Comparison of ENCODE assay signal across 8 cellular contexts in the genomic region with DNA sequence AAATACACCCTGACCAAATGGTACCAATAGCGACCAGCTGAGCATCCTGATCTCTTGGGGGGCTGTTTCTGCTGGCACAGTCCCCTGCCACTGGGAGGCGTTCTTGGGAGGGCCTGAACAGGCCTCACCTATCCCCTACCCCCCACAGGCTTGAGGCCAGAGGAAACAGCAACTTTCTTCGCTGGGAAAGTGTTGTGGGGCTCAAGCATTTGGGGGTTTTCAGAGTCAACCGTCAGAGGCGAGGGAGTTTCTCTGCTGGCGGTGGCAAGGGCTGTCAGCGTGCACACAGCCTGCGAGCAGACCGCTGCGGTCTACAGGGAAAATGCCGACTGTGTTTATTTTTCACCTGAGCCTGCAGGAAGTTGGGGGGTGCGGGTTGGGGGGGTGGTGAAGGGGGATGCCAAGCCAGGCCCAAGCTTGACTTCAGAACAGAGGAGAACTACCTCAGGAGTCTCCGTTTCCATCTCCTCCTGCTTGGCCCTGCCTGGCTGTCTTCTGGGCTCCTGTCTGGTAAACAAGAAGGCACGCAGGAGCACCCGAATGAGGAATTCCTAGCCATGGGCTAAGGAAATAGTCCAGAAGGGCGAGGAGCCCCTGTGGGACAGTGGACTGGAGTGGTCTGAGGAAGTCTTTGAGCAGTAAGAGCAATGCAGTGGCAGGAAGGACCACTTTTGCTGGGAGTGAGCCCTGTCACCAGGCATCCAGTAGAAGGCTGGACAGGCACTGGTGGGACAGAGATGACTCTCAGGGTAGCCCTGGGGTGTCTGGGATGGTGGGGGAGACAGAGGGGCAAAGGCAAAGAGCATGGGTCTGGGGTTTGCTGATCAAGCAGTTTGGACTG. TPM values are rescaled to one million over a fixed set of nuclear protein-coding genes. Genes with fewer than 3 reads are reported as not detected.
DNase-seq lines count a peak whose midpoint lies in the region; ATAC-seq, FAIRE-seq and TF ChIP-seq lines count a peak whose summit lies in the region.

No MANE protein-coding gene starts in this region.

- peak; percentile 67 to 81 (median 77) for DNase-seq in CD4-positive, CD25-positive, alpha-beta regulatory T cell
- DNase-seq in T-helper 17 cell (peak; percentile 64 to 83 (median 76)), bronchial epithelial cell (ENCODE audit: low read depth) (no peak), GM19238 (ENCODE audit: insufficient read length, low spot score) (no peak), coronary artery (ENCODE audit: low spot score) (no peak), SK-N-DZ (ENCODE audit: low spot score) (no peak)
- DNase-seq in stimulated activated CD8-positive, alpha-beta memory T cell treated with anti-CD3 and anti-CD28 coated beads, Interleukin-2, amount 100 ng/mL, for 48 hours (ENCODE audit: low read depth in 2 of 2) = peak; percentile 66 to 73

- peak overlapping the region; percentile 98 for H3K27ac Mint-ChIP-seq in CD4-positive, CD25-positive, alpha-beta regulatory T cell
- H3K27ac Mint-ChIP-seq in T-helper 17 cell = peak overlapping the region; percentile 100

- TF ChIP-seq CTCF in bronchial epithelial cell (IDR thresholded peaks at IDR 0.05; ENCODE audit: insufficient read depth, low read length, severe bottlenecking) = no peak
- no peak for TF ChIP-seq CTCF in coronary artery (IDR thresholded peaks at IDR 0.05)

- no peaks in the 10 kb centered on the region for H3K9me3 ChIP-seq in CD4-positive, CD25-positive, alpha-beta regulatory T cell (ENCODE audit: control insufficient read depth in 2 of 2, low read length in 2 of 2)
- no peaks in the 10 kb centered on the region for H3K9me3 ChIP-seq in T-helper 17 cell (ENCODE audit: control insufficient read depth, low read length, poor library complexity, severe bottlenecking)

- no peaks in the 10 kb centered on the region for H3K27me3 ChIP-seq in CD4-positive, CD25-positive, alpha-beta regulatory T cell (ENCODE audit: control insufficient read depth, insufficient read depth, low read length)
- no peaks in the 10 kb centered on the region for H3K27me3 ChIP-seq in bronchial epithelial cell (ENCODE audit: control insufficient read depth, insufficient read depth, low read length)

- peak; percentile 67 to 74 for ATAC-seq in CD4-positive, CD25-positive, alpha-beta regulatory T cell (ENCODE audit: low read depth in 2 of 2)
- ATAC-seq in GM21717 (IDR thresholded peaks at IDR 0.05; ENCODE audit: unreplicated experiment) (peak; percentile 38), T-helper 17 cell (peak; percentile 86)

- peaks cover 18 to 99% (median 52%) of the 10 kb centered on the region in 4 donors for H3K4me1 Mint-ChIP-seq in CD4-positive, CD25-positive, alpha-beta regulatory T cell
- peaks cover 81% of the 10 kb centered on the region for H3K4me1 Mint-ChIP-seq in T-helper 17 cell

- peaks cover 0 to 2% (median 0%) of the 10 kb centered on the region in 7 donors for H3K9me3 Mint-ChIP-seq in CD4-positive, CD25-positive, alpha-beta regulatory T cell

- peaks cover 51% of the 10 kb centered on the region for H3K36me3 Mint-ChIP-seq in CD4-positive, CD25-positive, alpha-beta regulatory T cell
- H3K36me3 Mint-ChIP-seq in T-helper 17 cell (ENCODE audit: low read depth) = peaks cover 21% of the 10 kb centered on the region

- H3K36me3 ChIP-seq in CD4-positive, CD25-positive, alpha-beta regulatory T cell (ENCODE audit: control insufficient read depth, insufficient read depth, low read length) = peaks cover 37% of the 10 kb centered on the region
- peaks cover 6% of the 10 kb centered on the region for H3K36me3 ChIP-seq in bronchial epithelial cell (ENCODE audit: control insufficient read depth, insufficient read depth, low read length)

- peak overlapping the region; percentile 93 for H3K27ac ChIP-seq in CD4-positive, CD25-positive, alpha-beta regulatory T cell (ENCODE audit: insufficient read depth, low read length, poor library complexity, severe bottlenecking)
- no peak overlapping the region for H3K27ac ChIP-seq in coronary artery

- peak overlapping the region; percentile 69 for H3K4me3 ChIP-seq in CD4-positive, CD25-positive, alpha-beta regulatory T cell (ENCODE audit: low read depth, low read length)
- H3K4me3 ChIP-seq in bronchial epithelial cell (ENCODE audit: low read depth, low read length) = no peak overlapping the region
- H3K4me3 ChIP-seq in coronary artery = no peak overlapping the region

- peaks cover 100% of the 10 kb centered on the region for H3K4me1 ChIP-seq in CD4-positive, CD25-positive, alpha-beta regulatory T cell (ENCODE audit: control insufficient read depth, insufficient read depth, low read length, poor library complexity, severe bottlenecking)

- H3K27me3 Mint-ChIP-seq in CD4-positive, CD25-positive, alpha-beta regulatory T cell = no peaks in the 10 kb centered on the region
- H3K27me3 Mint-ChIP-seq in T-helper 17 cell = no peaks in the 10 kb centered on the region

- peak; percentile 62 for FAIRE-seq in bronchial epithelial cell (lab: Jason Lieb, UNC)

- H3K4me3 Mint-ChIP-seq in CD4-positive, CD25-positive, alpha-beta regulatory T cell = peak overlapping the region; percentile 80 to 93 (median 88)
- peak overlapping the region; percentile 90 for H3K4me3 Mint-ChIP-seq in T-helper 17 cell

RNA-seq across cellular contexts. Expression of a gene that starts 18.1 kb away (rescaled TPM):
- 234 TPM for total RNA-seq in CD4-positive, CD25-positive, alpha-beta regulatory T cell
- polyA plus RNA-seq in CD4-positive, CD25-positive, alpha-beta regulatory T cell = 100 to 1,000 TPM in 1 of 4 donors, 10 to 100 TPM in 3; 55.4 to 118 (median 79.9) TPM
- total RNA-seq in T-helper 17 cell = 100 to 1,000 TPM; 308 to 405 TPM
- under 0.01 and 0.13 TPM in 2 replicates for total RNA-seq in bronchial epithelial cell
- polyA plus RNA-seq in SK-N-DZ (2014; cell fraction: cytosol; rRNA removed) = 5.0 and 5.5 TPM in 2 replicates
- 9.4 and 10.4 TPM in 2 replicates for polyA plus RNA-seq in SK-N-DZ (2014; cell fraction: nucleus; rRNA removed)

RNA-seq across cellular contexts. Expression of a gene that starts 44.2 kb away (rescaled TPM):
- total RNA-seq in CD4-positive, CD25-positive, alpha-beta regulatory T cell = 310 TPM
- 1,000 to 10,000 TPM; 1,181 to 1,272 (median 1,236) TPM for polyA plus RNA-seq in CD4-positive, CD25-positive, alpha-beta regulatory T cell
- total RNA-seq in T-helper 17 cell = 100 to 1,000 TPM; 284 to 339 TPM
- 157 and 293 TPM in 2 replicates for total RNA-seq in bronchial epithelial cell
- 635 and 699 TPM in 2 replicates for polyA plus RNA-seq in SK-N-DZ (2014; cell fraction: cytosol; rRNA removed)
- 270 and 380 TPM in 2 replicates for polyA plus RNA-seq in SK-N-DZ (2014; cell fraction: nucleus; rRNA removed)

Comparison
In these comparisons a context has a peak if more than half of its experiments do, and no peak if none do; other contexts are left out.
1. DNase-seq: peak in CD4-positive, CD25-positive, alpha-beta regulatory T cell (3 of 3), T-helper 17 cell (3 of 3) and stimulated activated CD8-positive, alpha-beta memory T cell treated with anti-CD3 and anti-CD28 coated beads, Interleukin-2, amount 100 ng/mL, for 48 hours (2 of 2); none in bronchial epithelial cell (single experiment), GM19238 (single experiment), coronary artery (single experiment) and SK-N-DZ (single experiment).
2. RNA of a gene that starts 18.1 kb away (total RNA-seq): 308 to 405 TPM in T-helper 17 cell and 234 TPM in CD4-positive, CD25-positive, alpha-beta regulatory T cell (single experiment); under 0.01 to 0.13 TPM in bronchial epithelial cell; every median in the first group is over 100 times any median in the second.
3. Peak in every context shown above with its lines, with median percentiles within 50 percentile points of each other: ATAC-seq.